8 cellular contexts compared by ENCODE assay signal in genomic region chr5:171984748-171985419, GRCh38. TPM values are rescaled to one million over a fixed set of nuclear protein-coding genes. Genes with fewer than 3 reads are reported as not detected.
DNase-seq lines count a peak whose midpoint lies in the region; ATAC-seq, FAIRE-seq and TF ChIP-seq lines count a peak whose summit lies in the region.

No MANE protein-coding gene starts in this region.

- H3K4me3 ChIP-seq in ACC112 (ENCODE audit: low read depth, low read length) (no peak overlapping the region), BE2C (ENCODE audit: low read depth, low read length) (no peak overlapping the region)

- H3K27me3 ChIP-seq in ACC112 (ENCODE audit: insufficient read depth, low read length) (no peaks in the 10 kb centered on the region), BE2C (no peaks in the 10 kb centered on the region)

- FAIRE-seq in RCC 7860 (lab: Jason Lieb, UNC), result peak; percentile 52

- H3K9me3 ChIP-seq in BE2C, result no peaks in the 10 kb centered on the region; the same call in none of the 2 replicates

- H3K27ac ChIP-seq in ACC112 (ENCODE audit: low read depth, low read length), result peak overlapping the region; percentile 25; the same call in 1 of the 2 replicates

- DNase-seq in RCC 7860 (ENCODE audit: low spot score), result peak; percentile 77
- peak; percentile 47 for DNase-seq in dermis blood vessel endothelial cell
- DNase-seq in mucosa of gallbladder (ENCODE audit: low spot score), result no peak
- no peak for DNase-seq in posterior cingulate gyrus
- DNase-seq in BE2C, result no peak
- no peak for DNase-seq in NOMO-1 (lab: John Stamatoyannopoulos, UW; ENCODE audit: unreplicated experiment in 2 of 2)

- peak; percentile 56 for ATAC-seq in GM18868 (IDR thresholded peaks at IDR 0.05; ENCODE audit: unreplicated experiment)

- no peak overlapping the region for H2AFZ ChIP-seq in ACC112 (ENCODE audit: low read length, unreplicated experiment)

- H3K4me1 ChIP-seq in ACC112 (ENCODE audit: control insufficient read depth, insufficient read depth, low read length, unreplicated experiment) (peaks cover 15% of the 10 kb centered on the region), BE2C (no peaks in the 10 kb centered on the region)

- intact Hi-C loops in posterior cingulate gyrus (cut with DNase I), result no loop called here

- peaks cover 69% of the 10 kb centered on the region for H3K79me2 ChIP-seq in ACC112 (ENCODE audit: control insufficient read depth, insufficient read depth, low read length, unreplicated experiment)

- no peak for TF ChIP-seq CTCF in BE2C (IDR thresholded peaks at IDR 0.05; ENCODE audit: low read depth, low read length)

- H3K36me3 ChIP-seq in ACC112 (ENCODE audit: insufficient read depth, low read length) (peaks cover 18% of the 10 kb centered on the region), BE2C (peaks cover 2% of the 10 kb centered on the region; the same call in 1 of the 2 replicates)

RNA-seq across cellular contexts. Expression of gene FBXW11, which starts 21.6 kb away (rescaled TPM):
- total RNA-seq in dermis blood vessel endothelial cell, result 81.4 and 90.4 TPM in 2 replicates
- total RNA-seq in mucosa of gallbladder, result 54.1 TPM
- 44.8 TPM for polyA plus RNA-seq in BE2C (2012; ENCODE audit: insufficient read depth, insufficient read length, low read depth)

Comparison
In these comparisons a context has a peak if more than half of its experiments do, and no peak if none do; other contexts are left out.
1. DNase-seq: peak in RCC 7860 (single experiment) and dermis blood vessel endothelial cell (single experiment); none in mucosa of gallbladder (single experiment), posterior cingulate gyrus (0 of 10), BE2C (single experiment) and NOMO-1 (0 of 2).